Comparison of ENCODE assay signal across 1 cellular context in genomic region chr22:23144926-23145906, GRCh38.
A peak's percentile ranks its signal among the peaks of the same experiment; 100 is the strongest.
TF ChIP-seq lines count a peak whose summit lies in the region.

Gene RAB36, plus strand, starts transcription at chr22:23145477. Its CDS starts 1,140 bp downstream, at chr22:23146617.

TF ChIP-seq in HepG2, 621 proteins besides CTCF, POLR2A, EP300 and RAD21 (continued from another document and continues in another):
- no peak for TF ChIP-seq PRDM15 (CRISPR knock-in tag; IDR thresholded peaks at IDR 0.05)
- TF ChIP-seq ZNF407 (CRISPR knock-in tag; IDR thresholded peaks at IDR 0.05; ENCODE audit: not compliant biosample characterization): no peak
- no peak for TF ChIP-seq ZNF451 (CRISPR knock-in tag; IDR thresholded peaks at IDR 0.05)
- no peak for TF ChIP-seq ZNF512 (CRISPR knock-in tag; IDR thresholded peaks at IDR 0.05)
- no peak for TF ChIP-seq ELF3 (CRISPR knock-in tag; IDR thresholded peaks at IDR 0.05)
- no peak for TF ChIP-seq SMARCC2 (IDR thresholded peaks at IDR 0.05)
- TF ChIP-seq RORA (CRISPR knock-in tag; IDR thresholded peaks at IDR 0.05): no peak
- no peak for TF ChIP-seq NFE2 (CRISPR knock-in tag; IDR thresholded peaks at IDR 0.05)
- TF ChIP-seq ZNF839 (CRISPR knock-in tag; IDR thresholded peaks at IDR 0.05; ENCODE audit: borderline replicate concordance): no peak
- TF ChIP-seq ZNF121 (CRISPR knock-in tag; IDR thresholded peaks at IDR 0.05): no peak
- TF ChIP-seq IRF2 (CRISPR knock-in tag; IDR thresholded peaks at IDR 0.05): no peak
- TF ChIP-seq ZNF768 (CRISPR knock-in tag; IDR thresholded peaks at IDR 0.05): peak; percentile 40; the same call in 1 of the 2 replicates
- no peak for TF ChIP-seq NR0B2 (CRISPR knock-in tag; IDR thresholded peaks at IDR 0.05)
- TF ChIP-seq KDM4B (CRISPR knock-in tag; IDR thresholded peaks at IDR 0.05): no peak
- TF ChIP-seq TBP (CRISPR knock-in tag; IDR thresholded peaks at IDR 0.05): no peak
- TF ChIP-seq MBNL3 (CRISPR knock-in tag; conservative IDR thresholded peaks at IDR 0.05): no peak
- TF ChIP-seq SOX5 (CRISPR knock-in tag; IDR thresholded peaks at IDR 0.05; ENCODE audit: borderline replicate concordance): no peak
- TF ChIP-seq ZKSCAN8 (CRISPR knock-in tag; IDR thresholded peaks at IDR 0.05; ENCODE audit: borderline replicate concordance): no peak
- peak; percentile 30; the same call in 1 of the 2 replicates for TF ChIP-seq FOSL1 (CRISPR knock-in tag; IDR thresholded peaks at IDR 0.05; ENCODE audit: borderline replicate concordance)
- peak; percentile 55 for TF ChIP-seq AGO1 (IDR thresholded peaks at IDR 0.05; ENCODE audit: low read depth, low read length, poor library complexity, severe bottlenecking)
- no peak for TF ChIP-seq ZNF530 (CRISPR knock-in tag; IDR thresholded peaks at IDR 0.05; ENCODE audit: low read depth)
- TF ChIP-seq ZNF142 (CRISPR knock-in tag; IDR thresholded peaks at IDR 0.05): no peak
- no peak for TF ChIP-seq ZNF382 (CRISPR knock-in tag; IDR thresholded peaks at IDR 0.05; ENCODE audit: borderline replicate concordance)
- no peak for TF ChIP-seq ZNF263 (CRISPR knock-in tag; IDR thresholded peaks at IDR 0.05)
- no peak for TF ChIP-seq ZNF432 (CRISPR knock-in tag; IDR thresholded peaks at IDR 0.05; ENCODE audit: borderline replicate concordance)
- no peak for TF ChIP-seq MYPOP (CRISPR knock-in tag; IDR thresholded peaks at IDR 0.05)
- TF ChIP-seq MXI1 (IDR thresholded peaks at IDR 0.05; ENCODE audit: borderline replicate concordance, low read depth, low read length): peak; percentile 94
- TF ChIP-seq NFAT5 (CRISPR knock-in tag; IDR thresholded peaks at IDR 0.05): no peak
